2 cellular contexts compared by ENCODE assay signal in the genomic region with DNA sequence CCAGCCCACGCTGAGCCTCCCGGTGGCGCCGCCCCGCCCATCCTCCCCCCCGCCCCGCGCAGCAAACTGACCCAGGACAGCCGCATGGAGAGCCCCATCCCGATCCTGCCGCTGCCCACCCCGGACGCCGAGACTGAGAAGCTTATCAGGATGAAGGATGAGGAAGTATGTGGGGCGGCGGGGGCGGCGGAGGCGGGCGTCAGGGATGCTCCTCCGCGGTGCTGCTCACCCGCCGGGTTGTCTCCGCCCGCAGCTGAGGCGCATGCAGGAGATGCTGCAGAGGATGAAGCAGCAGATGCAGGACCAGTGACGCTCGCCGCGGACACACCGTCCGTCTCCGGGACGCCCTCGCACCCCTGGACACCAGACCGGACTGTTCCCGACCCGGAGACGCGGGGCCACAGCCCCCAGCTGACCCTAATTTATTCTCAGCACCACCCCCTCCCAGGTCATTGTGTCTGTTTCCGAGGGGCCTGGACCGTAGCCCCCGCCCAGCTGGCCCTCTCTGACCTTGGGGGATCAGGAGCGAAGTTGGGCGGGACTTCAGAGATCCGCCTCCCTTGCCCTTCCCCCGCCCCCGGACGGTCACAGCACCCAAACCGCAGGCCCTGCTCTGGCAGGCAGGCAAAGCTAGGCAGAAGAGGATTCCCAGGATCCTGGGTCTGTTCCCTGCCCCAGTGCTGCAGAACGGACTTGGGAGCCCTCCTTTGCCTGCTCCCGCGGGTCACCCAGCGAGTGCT.
TF ChIP-seq lines count a peak whose summit lies in the region.

No MANE protein-coding gene starts in this region.

TF ChIP-seq in GM23338, 12 proteins besides CTCF, POLR2A, EP300 and RAD21 (continued from another document):
- TF ChIP-seq ZNF462 (CRISPR knock-in tag; IDR thresholded peaks at IDR 0.05) = no peak
- TF ChIP-seq NANOG (IDR thresholded peaks at IDR 0.05; ENCODE audit: borderline replicate concordance) = no peak
- TF ChIP-seq CREB1 (CRISPR knock-in tag; IDR thresholded peaks at IDR 0.05; ENCODE audit: low read depth) = no peak
- no peak for TF ChIP-seq JUNB (IDR thresholded peaks at IDR 0.05; ENCODE audit: unreplicated experiment)
- no peak; the same call in 1 of the 2 replicates for TF ChIP-seq POLR2AphosphoS5 (IDR thresholded peaks at IDR 0.05; ENCODE audit: low read depth)
TF ChIP-seq in GM23338: peak in this region for 1.

TF ChIP-seq in WTC11, 78 proteins besides CTCF, POLR2A, EP300 and RAD21 (continued from another document):
- TF ChIP-seq CBFB (CRISPR knock-in tag; IDR thresholded peaks at IDR 0.05; ENCODE audit: low read depth) (no peak), ETV6 (CRISPR knock-in tag; IDR thresholded peaks at IDR 0.05) (no peak), JAZF1 (CRISPR knock-in tag; IDR thresholded peaks at IDR 0.05) (no peak), GTF2I (CRISPR knock-in tag; conservative IDR thresholded peaks at IDR 0.05) (no peak)
- TF ChIP-seq, protein P1, sequence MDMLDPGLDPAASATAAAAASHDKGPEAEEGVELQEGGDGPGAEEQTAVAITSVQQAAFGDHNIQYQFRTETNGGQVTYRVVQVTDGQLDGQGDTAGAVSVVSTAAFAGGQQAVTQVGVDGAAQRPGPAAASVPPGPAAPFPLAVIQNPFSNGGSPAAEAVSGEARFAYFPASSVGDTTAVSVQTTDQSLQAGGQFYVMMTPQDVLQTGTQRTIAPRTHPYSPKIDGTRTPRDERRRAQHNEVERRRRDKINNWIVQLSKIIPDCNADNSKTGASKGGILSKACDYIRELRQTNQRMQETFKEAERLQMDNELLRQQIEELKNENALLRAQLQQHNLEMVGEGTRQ (CRISPR knock-in tag; IDR thresholded peaks at IDR 0.05) = no peak
